In genomic region chr4:183506389-183506735, GRCh38 we compare ENCODE assay signal across 8 cellular contexts. TPM values are rescaled to one million over a fixed set of nuclear protein-coding genes. Genes with fewer than 3 reads are reported as not detected.
DNase-seq lines count a peak whose midpoint lies in the region; ATAC-seq and TF ChIP-seq lines count a peak whose summit lies in the region.

No MANE protein-coding gene starts in this region.

- peaks cover 9% of the 10 kb centered on the region for H3K36me3 ChIP-seq in cardiac muscle cell
- peaks cover 5% of the 10 kb centered on the region for H3K36me3 ChIP-seq in brain microvascular endothelial cell (replicated peaks)
- peaks cover 0 to 10% (median 0%) of the 10 kb centered on the region in 4 donors for H3K36me3 ChIP-seq in upper lobe of left lung

- H3K9me3 ChIP-seq in cardiac muscle cell (ENCODE audit: low read depth) (no peaks in the 10 kb centered on the region), upper lobe of left lung (no peaks in the 10 kb centered on the region)

- peak overlapping the region; percentile 94 for H3K4me3 Mint-ChIP-seq in memory B cell

- no peak for DNase-seq in cardiac muscle cell (ENCODE audit: low read depth in 1 of 2, low spot score in 1 of 2)
- no peak for DNase-seq in left ventricle myocardium superior
- DNase-seq in brain microvascular endothelial cell, result no peak
- no peak for DNase-seq in memory B cell (ENCODE audit: low spot score in 2 of 2)
- DNase-seq in upper lobe of left lung, result no peak
- DNase-seq in left lobe of liver (ENCODE audit: low spot score), result no peak
- DNase-seq in SHP77 (lab: John Stamatoyannopoulos, UW), result no peak
- DNase-seq in AG08395 (ENCODE audit: low spot score), result no peak

- H3K27ac ChIP-seq in cardiac muscle cell, result no peak overlapping the region
- H3K27ac ChIP-seq in brain microvascular endothelial cell, result peak overlapping the region; percentile 99
- H3K27ac ChIP-seq in upper lobe of left lung, result peak overlapping the region; percentile 94 to 98 (median 98)

- H3K4me1 ChIP-seq in cardiac muscle cell (ENCODE audit: low read depth) (peaks cover 26% of the 10 kb centered on the region), upper lobe of left lung (peaks cover 4 to 22% (median 12%) of the 10 kb centered on the region in 4 donors)

- H3K27me3 Mint-ChIP-seq in memory B cell, result no peaks in the 10 kb centered on the region

- peaks cover 9% of the 10 kb centered on the region for H3K36me3 Mint-ChIP-seq in memory B cell

- H3K4me3 ChIP-seq in cardiac muscle cell (peak overlapping the region; percentile 71), brain microvascular endothelial cell (ENCODE audit: low read depth, low read length) (peak overlapping the region; percentile 89), upper lobe of left lung (peak overlapping the region; percentile 91 to 98 (median 96))

- no peak for TF ChIP-seq CTCF in cardiac muscle cell (IDR thresholded peaks at IDR 0.05; ENCODE audit: low read depth, low read length)
- TF ChIP-seq CTCF in brain microvascular endothelial cell (IDR thresholded peaks at IDR 0.05; ENCODE audit: low read depth, low read length, missing control alignments), result no peak
- no peak for TF ChIP-seq CTCF in upper lobe of left lung (IDR thresholded peaks at IDR 0.05)

- TF ChIP-seq EP300 in upper lobe of left lung (IDR thresholded peaks at IDR 0.05), result no peak

- WGBS in upper lobe of left lung, 2 donors, result 0% methylated on average over 14 of the region's 14 CpGs

- no peak for TF ChIP-seq POLR2A in upper lobe of left lung (IDR thresholded peaks at IDR 0.05)

- H3K9me3 Mint-ChIP-seq in memory B cell, result no peaks in the 10 kb centered on the region

- intact Hi-C loops in left ventricle myocardium superior (cut with micrococcal nuclease), result no loop called here

- H3K27ac Mint-ChIP-seq in memory B cell, result peak overlapping the region; percentile 98

- H3K4me1 Mint-ChIP-seq in memory B cell, result peaks cover 6% of the 10 kb centered on the region

- in situ Hi-C loops in brain microvascular endothelial cell (cut with HindIII; ENCODE audit: low pct_ligation_motif_present, low sequenced_read_pairs), result no loop called here

- no peak for ATAC-seq in left ventricle myocardium superior
- no peak for ATAC-seq in memory B cell (ENCODE audit: low read depth)
- no peak for ATAC-seq in upper lobe of left lung (ENCODE audit: low FRiP score in 2 of 2)
- no peak for ATAC-seq in left lobe of liver

- no peaks in the 10 kb centered on the region for H3K27me3 ChIP-seq in cardiac muscle cell
- H3K27me3 ChIP-seq in brain microvascular endothelial cell (replicated peaks), result no peaks in the 10 kb centered on the region
- no peaks in the 10 kb centered on the region for H3K27me3 ChIP-seq in upper lobe of left lung

RNA-seq across cellular contexts. Expression of gene ING2, which starts 1.5 kb away (rescaled TPM):
- 14.2 and 14.6 TPM in 2 replicates for total RNA-seq in cardiac muscle cell
- polyA plus RNA-seq in cardiac muscle cell, result 26.1 and 32.9 TPM in 2 replicates
- 6.3 TPM for total RNA-seq in left ventricle myocardium superior
- 10 to 100 TPM in 4 of 6 donors, 1 to 10 TPM in 2; 8.2 to 27.7 (median 10.8) TPM for total RNA-seq in upper lobe of left lung
- total RNA-seq in left lobe of liver, result 5.0 TPM
